In genomic region chr6:50116797-50117542, GRCh38 we compare ENCODE assay signal across 22 cellular contexts.
"Had no signal": no experiment of that assay in that cellular context is flagged by ENCODE, and none has a peak within 500 bp of the region (broad histone marks: within the 10 kb centered on the region; RNA-seq: fewer than 3 reads in every experiment).

No MANE protein-coding gene starts in this region.

- H3K4me2 ChIP-seq: smooth muscle cell had no signal

- H3K27ac ChIP-seq: foreskin keratinocyte, left ventricle myocardium inferior, sigmoid colon, thoracic aorta, upper lobe of left lung, WERI-Rb-1 had no signal

- H3K27me3 Mint-ChIP-seq: progenitor cell of endocrine pancreas had no signal

- H3K9me3 Mint-ChIP-seq: activated T-helper 1 cell treated with anti-CD3 and anti-CD28 coated beads, Interleukin-12 subunit alpha, Interleukin-12 subunit beta, Interleukin-2, Interleukin-4 antibody, amounts not matched to agents 30 ng/mL and 10 ng/mL and 1 ng/mL, durations not matched to agents 14 hours and 24 hours and 36 hours; brain had no signal

- H3K9me3 ChIP-seq: left ventricle myocardium inferior, sigmoid colon, thoracic aorta, upper lobe of left lung had no signal

- H3K36me3 ChIP-seq: left ventricle myocardium inferior, sigmoid colon, thoracic aorta, upper lobe of left lung, WERI-Rb-1 had no signal

- DNase-seq: activated CD4-positive, alpha-beta T cell treated with anti-CD3 and anti-CD28 coated beads for 1 hour; activated CD4-positive, alpha-beta T cell treated with anti-CD3 and anti-CD28 coated beads, Interleukin-2, amount 50 U/mL, for 1 hour; activated CD8-positive, alpha-beta T cell treated with anti-CD3 and anti-CD28 coated beads, Interleukin-2, amount 10 ng/mL, durations not matched to agents 7 days and 5 days; aorta; dermis blood vessel endothelial cell; effector CD8-positive, alpha-beta T cell; foreskin keratinocyte; kidney glomerular epithelial cell; left ventricle myocardium inferior; naive thymus-derived CD8-positive, alpha-beta T cell; retina; sigmoid colon; stimulated activated CD4-positive, alpha-beta T cell treated with anti-CD3 and anti-CD28 coated beads, Interleukin-15, amount 100 ng/mL, for 24 hours; stimulated activated naive CD4-positive, alpha-beta T cell; upper lobe of left lung; WERI-Rb-1 had no signal

- H3K4me1 Mint-ChIP-seq: naive thymus-derived CD8-positive, alpha-beta T cell had no signal

- H3K4me3 ChIP-seq: left ventricle myocardium inferior, sigmoid colon, smooth muscle cell, thoracic aorta, upper lobe of left lung had no signal

- H3K4me1 ChIP-seq: foreskin keratinocyte, left ventricle myocardium inferior, sigmoid colon, upper lobe of left lung had no signal

- H3K36me3 Mint-ChIP-seq: activated naive CD4-positive, alpha-beta T cell treated with anti-CD3 and anti-CD28 coated beads, Interleukin-2, amount 50 U/mL, for 72 hours; brain; naive thymus-derived CD8-positive, alpha-beta T cell had no signal

- H3K27ac Mint-ChIP-seq: activated CD8-positive, alpha-beta T cell treated with anti-CD3 and anti-CD28 coated beads, Interleukin-2, amount 10 ng/mL, durations not matched to agents 7 days and 5 days; activated naive CD4-positive, alpha-beta T cell treated with anti-CD3 and anti-CD28 coated beads, Interleukin-2, amount 50 U/mL, for 72 hours; activated T-helper 1 cell treated with anti-CD3 and anti-CD28 coated beads, Interleukin-12 subunit alpha, Interleukin-12 subunit beta, Interleukin-2, Interleukin-4 antibody, amounts not matched to agents 30 ng/mL and 10 ng/mL and 1 ng/mL, durations not matched to agents 14 hours and 24 hours and 36 hours; brain; naive thymus-derived CD8-positive, alpha-beta T cell; progenitor cell of endocrine pancreas had no signal

- H3K4me3 Mint-ChIP-seq: activated CD8-positive, alpha-beta T cell treated with anti-CD3 and anti-CD28 coated beads, Interleukin-2, amount 10 ng/mL, durations not matched to agents 7 days and 5 days; activated T-helper 1 cell treated with anti-CD3 and anti-CD28 coated beads, Interleukin-12 subunit alpha, Interleukin-12 subunit beta, Interleukin-2, Interleukin-4 antibody, amounts not matched to agents 30 ng/mL and 10 ng/mL and 1 ng/mL, durations not matched to agents 14 hours and 24 hours and 36 hours; brain; naive thymus-derived CD8-positive, alpha-beta T cell had no signal

- ATAC-seq: activated CD8-positive, alpha-beta T cell treated with anti-CD3 and anti-CD28 coated beads, Interleukin-2, amount 10 ng/mL, durations not matched to agents 7 days and 5 days; activated naive CD4-positive, alpha-beta T cell treated with anti-CD3 and anti-CD28 coated beads, Interleukin-2, amount 50 U/mL, for 72 hours; foreskin keratinocyte; naive thymus-derived CD8-positive, alpha-beta T cell had no signal

- H3K27me3 ChIP-seq: sigmoid colon, upper lobe of left lung had no signal
